Comparison of ENCODE assay signal across 17 cellular contexts in the genomic region with DNA sequence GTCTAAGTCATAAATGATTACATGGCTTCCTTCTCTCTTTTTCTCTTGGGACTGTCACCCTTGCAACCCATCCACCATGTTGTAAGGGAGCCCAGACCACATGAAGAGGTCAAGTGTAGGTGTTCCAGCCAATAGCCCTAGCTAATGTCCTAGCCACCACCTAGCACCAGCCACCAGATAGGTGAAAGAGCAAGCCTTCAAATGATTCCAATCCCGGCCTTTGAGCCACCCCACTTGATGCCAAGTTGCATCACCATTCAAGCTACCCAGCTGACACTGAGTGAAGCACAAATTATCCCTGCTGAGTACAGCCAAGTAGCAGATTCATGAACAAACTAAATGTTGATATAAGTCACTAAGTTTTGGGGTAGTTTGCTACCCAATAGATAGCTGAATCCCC.
DNase-seq lines count a peak whose midpoint lies in the region; ATAC-seq and TF ChIP-seq lines count a peak whose summit lies in the region.
"Had no signal": no experiment of that assay in that cellular context is flagged by ENCODE, and none has a peak within 500 bp of the region (broad histone marks: within the 10 kb centered on the region; RNA-seq: fewer than 3 reads in every experiment).

No MANE protein-coding gene starts in this region.

- H3K9me2 ChIP-seq in SK-N-SH: no peaks in the 10 kb centered on the region

- H3K36me3 Mint-ChIP-seq in nephron progenitor cell (ENCODE audit: low read depth): no peaks in the 10 kb centered on the region
- H3K36me3 Mint-ChIP-seq: CD4-positive, CD25-positive, alpha-beta regulatory T cell; IgD-negative memory B cell had no signal

- H4K20me1 ChIP-seq in SK-N-SH (ENCODE audit: insufficient read depth) (no peaks in the 10 kb centered on the region), BLaER1 (peaks cover 12% of the 10 kb centered on the region)

- no peak for TF ChIP-seq CTCF in SK-N-SH (IDR thresholded peaks at IDR 0.05)
- no peak for TF ChIP-seq CTCF in right lobe of liver (IDR thresholded peaks at IDR 0.05)
- no peak for TF ChIP-seq CTCF in nephron progenitor cell (IDR thresholded peaks at IDR 0.05)

- peaks cover 0 to 17% of the 10 kb centered on the region in 2 experiments; a peak in 1 of 4 replicates for H3K4me1 ChIP-seq in SK-N-SH (ENCODE audit: control insufficient read depth in 1 of 2, insufficient read depth in 2 of 2, low read depth in 1 of 2, low read length in 1 of 2)
- peaks cover 55% of the 10 kb centered on the region for H3K4me1 ChIP-seq in BLaER1
- peaks cover 0 to 16% (median 3%) of the 10 kb centered on the region in 4 donors for H3K4me1 ChIP-seq in right lobe of liver

- no peak overlapping the region for H3K4me3 ChIP-seq in SK-N-SH (ENCODE audit: low read depth in 2 of 2, low read length in 1 of 2)
- no peak overlapping the region for H3K4me3 ChIP-seq in BLaER1
- no peak overlapping the region for H3K4me3 ChIP-seq in right lobe of liver
- H3K4me3 ChIP-seq: GM12878 had no signal

- no peak overlapping the region for H3K4me3 Mint-ChIP-seq in nephron progenitor cell

- intact Hi-C loops in right lobe of liver (cut with DNase I): no loop called here

- TF ChIP-seq RAD21 in SK-N-SH (IDR thresholded peaks at IDR 0.05; ENCODE audit: low read length): no peak

- H3K4me2 ChIP-seq in SK-N-SH: no peak overlapping the region
- H3K4me2 ChIP-seq in BLaER1: peak overlapping the region; percentile 73

- ATAC-seq in SK-N-SH treated with all-trans-retinoic acid at 6 μM for 48 hours (no peak), right lobe of liver (peak; percentile 49 to 72 (median 66))
- ATAC-seq: GM12878 had no signal

- H3K27me3 Mint-ChIP-seq in nephron progenitor cell (ENCODE audit: low read depth, poor library complexity): peaks cover 81% of the 10 kb centered on the region

- H3K9me3 Mint-ChIP-seq in nephron progenitor cell: peaks cover 33% of the 10 kb centered on the region

- POLR2A ChIA-PET in SK-N-SH (lab: Yijun Ruan, JAX): interaction anchor here (1.0 kb wide), 1 partner anchor 93 kb away, joined by 4 read pairs; no protein-coding TSS in a partner anchor

- no peak overlapping the region for H2AFZ ChIP-seq in SK-N-SH (ENCODE audit: low read depth)

- H3K4me1 Mint-ChIP-seq in nephron progenitor cell: peaks cover 55% of the 10 kb centered on the region

- no peaks in the 10 kb centered on the region for H3K9me3 ChIP-seq in SK-N-SH
- H3K9me3 ChIP-seq in BLaER1: no peaks in the 10 kb centered on the region
- no peaks in the 10 kb centered on the region for H3K9me3 ChIP-seq in right lobe of liver

- H3K27me3 ChIP-seq in SK-N-SH (ENCODE audit: insufficient read depth): no peaks in the 10 kb centered on the region; the same call in 1 of the 2 replicates
- H3K27me3 ChIP-seq in BLaER1: peaks cover 41% of the 10 kb centered on the region
- H3K27me3 ChIP-seq in right lobe of liver: no peaks in the 10 kb centered on the region

- no peak overlapping the region for H3K27ac ChIP-seq in SK-N-SH (ENCODE audit: low read depth in 2 of 2, low read length in 1 of 2)
- H3K27ac ChIP-seq in BLaER1: no peak overlapping the region
- H3K27ac ChIP-seq in right lobe of liver: no peak overlapping the region

- H3K9ac ChIP-seq in SK-N-SH: no peak overlapping the region
- no peak overlapping the region for H3K9ac ChIP-seq in BLaER1

- H3K36me3 ChIP-seq in SK-N-SH (replicated peaks in 1 of 2; ENCODE audit: control insufficient read depth in 1 of 2, insufficient read depth in 2 of 2, low read length in 1 of 2) (no peaks in the 10 kb centered on the region), BLaER1 (no peaks in the 10 kb centered on the region), right lobe of liver (no peaks in the 10 kb centered on the region)

- CTCF ChIA-PET in SK-N-SH (lab: Yijun Ruan, JAX): interaction anchor here (0.7 kb wide), 1 partner anchor 12 kb away, joined by 3 read pairs; no protein-coding TSS in a partner anchor

- 13% methylated on average over 1 of the region's 1 CpG for WGBS in SK-N-SH (ENCODE audit: low lambda C conversion rate)
- WGBS in right lobe of liver (ENCODE audit: insufficient coverage, low coverage, low lambda C conversion rate, missing lambda C conversion rate): 31% methylated on average over 1 of the region's 1 CpG

- H3F3A ChIP-seq in SK-N-SH (replicated peaks; ENCODE audit: insufficient read depth): no peaks in the 10 kb centered on the region

- no peaks in the 10 kb centered on the region for H3K79me2 ChIP-seq in SK-N-SH (ENCODE audit: insufficient read depth)

- TF ChIP-seq POLR2A in right lobe of liver (IDR thresholded peaks at IDR 0.05): no peak

- H3K27ac Mint-ChIP-seq in nephron progenitor cell: no peak overlapping the region
- H3K27ac Mint-ChIP-seq: CD4-positive, CD25-positive, alpha-beta regulatory T cell had no signal

- DNase-seq in SK-N-SH (no peak), NCI-H69 (lab: John Stamatoyannopoulos, UW) (peak; percentile 46), right lobe of liver (peak in 1 of 3 donors; percentile 65), hepatic stellate cell (ENCODE audit: low spot score) (no peak), NCI-H1694 (lab: John Stamatoyannopoulos, UW) (no peak), nephron progenitor cell (no peak)
- DNase-seq: 8988T; C1 segment of cervical spinal cord; CD4-positive, CD25-positive, alpha-beta regulatory T cell; DMS153; EL; GOT3; H9 had no signal

- no peak for TF ChIP-seq EP300 in SK-N-SH (IDR thresholded peaks at IDR 0.05; ENCODE audit: borderline replicate concordance in 1 of 2, low read depth in 1 of 2, low read length in 1 of 2)

TF ChIP-seq in SK-N-SH treated with all-trans-retinoic acid at 6 μM for 48 hours, 23 proteins besides CTCF, POLR2A, EP300 and RAD21:
- no peak for TF ChIP-seq GLIS3 (CRISPR knock-in tag; IDR thresholded peaks at IDR 0.05)
- peak; percentile 79; the same call in 1 of the 2 replicates for TF ChIP-seq ZNF565 (CRISPR knock-in tag; conservative IDR thresholded peaks at IDR 0.05; ENCODE audit: low read depth)
- TF ChIP-seq OSR1 (CRISPR knock-in tag; IDR thresholded peaks at IDR 0.05): no peak
- TF ChIP-seq, protein P1, sequence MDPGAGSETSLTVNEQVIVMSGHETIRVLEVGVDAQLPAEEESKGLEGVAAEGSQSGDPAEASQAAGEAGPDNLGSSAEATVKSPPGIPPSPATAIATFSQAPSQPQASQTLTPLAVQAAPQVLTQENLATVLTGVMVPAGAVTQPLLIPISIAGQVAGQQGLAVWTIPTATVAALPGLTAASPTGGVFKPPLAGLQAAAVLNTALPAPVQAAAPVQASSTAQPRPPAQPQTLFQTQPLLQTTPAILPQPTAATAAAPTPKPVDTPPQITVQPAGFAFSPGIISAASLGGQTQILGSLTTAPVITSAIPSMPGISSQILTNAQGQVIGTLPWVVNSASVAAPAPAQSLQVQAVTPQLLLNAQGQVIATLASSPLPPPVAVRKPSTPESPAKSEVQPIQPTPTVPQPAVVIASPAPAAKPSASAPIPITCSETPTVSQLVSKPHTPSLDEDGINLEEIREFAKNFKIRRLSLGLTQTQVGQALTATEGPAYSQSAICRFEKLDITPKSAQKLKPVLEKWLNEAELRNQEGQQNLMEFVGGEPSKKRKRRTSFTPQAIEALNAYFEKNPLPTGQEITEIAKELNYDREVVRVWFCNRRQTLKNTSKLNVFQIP (CRISPR knock-in tag; IDR thresholded peaks at IDR 0.05; ENCODE audit: borderline replicate concordance, low read depth): no peak
- no peak for TF ChIP-seq RARB (CRISPR knock-in tag; IDR thresholded peaks at IDR 0.05)

TF ChIP-seq in SK-N-SH, 30 proteins besides CTCF, POLR2A, EP300 and RAD21:
- no peak for TF ChIP-seq TCF12 (IDR thresholded peaks at IDR 0.05)
- no peak for TF ChIP-seq TEAD4 (IDR thresholded peaks at IDR 0.05; ENCODE audit: borderline replicate concordance, insufficient read depth)
- no peak for TF ChIP-seq RCOR1 (IDR thresholded peaks at IDR 0.05; ENCODE audit: low read length)
- TF ChIP-seq RXRA (IDR thresholded peaks at IDR 0.05; ENCODE audit: borderline replicate concordance, low read depth): no peak
- TF ChIP-seq, protein P2, sequence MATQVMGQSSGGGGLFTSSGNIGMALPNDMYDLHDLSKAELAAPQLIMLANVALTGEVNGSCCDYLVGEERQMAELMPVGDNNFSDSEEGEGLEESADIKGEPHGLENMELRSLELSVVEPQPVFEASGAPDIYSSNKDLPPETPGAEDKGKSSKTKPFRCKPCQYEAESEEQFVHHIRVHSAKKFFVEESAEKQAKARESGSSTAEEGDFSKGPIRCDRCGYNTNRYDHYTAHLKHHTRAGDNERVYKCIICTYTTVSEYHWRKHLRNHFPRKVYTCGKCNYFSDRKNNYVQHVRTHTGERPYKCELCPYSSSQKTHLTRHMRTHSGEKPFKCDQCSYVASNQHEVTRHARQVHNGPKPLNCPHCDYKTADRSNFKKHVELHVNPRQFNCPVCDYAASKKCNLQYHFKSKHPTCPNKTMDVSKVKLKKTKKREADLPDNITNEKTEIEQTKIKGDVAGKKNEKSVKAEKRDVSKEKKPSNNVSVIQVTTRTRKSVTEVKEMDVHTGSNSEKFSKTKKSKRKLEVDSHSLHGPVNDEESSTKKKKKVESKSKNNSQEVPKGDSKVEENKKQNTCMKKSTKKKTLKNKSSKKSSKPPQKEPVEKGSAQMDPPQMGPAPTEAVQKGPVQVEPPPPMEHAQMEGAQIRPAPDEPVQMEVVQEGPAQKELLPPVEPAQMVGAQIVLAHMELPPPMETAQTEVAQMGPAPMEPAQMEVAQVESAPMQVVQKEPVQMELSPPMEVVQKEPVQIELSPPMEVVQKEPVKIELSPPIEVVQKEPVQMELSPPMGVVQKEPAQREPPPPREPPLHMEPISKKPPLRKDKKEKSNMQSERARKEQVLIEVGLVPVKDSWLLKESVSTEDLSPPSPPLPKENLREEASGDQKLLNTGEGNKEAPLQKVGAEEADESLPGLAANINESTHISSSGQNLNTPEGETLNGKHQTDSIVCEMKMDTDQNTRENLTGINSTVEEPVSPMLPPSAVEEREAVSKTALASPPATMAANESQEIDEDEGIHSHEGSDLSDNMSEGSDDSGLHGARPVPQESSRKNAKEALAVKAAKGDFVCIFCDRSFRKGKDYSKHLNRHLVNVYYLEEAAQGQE (IDR thresholded peaks at IDR 0.05; ENCODE audit: low read depth, low read length): no peak
- no peak for TF ChIP-seq MXI1 (IDR thresholded peaks at IDR 0.05; ENCODE audit: low read depth, low read length)
TF ChIP-seq in SK-N-SH: peak in this region for 0.
